ENCODE assay signal across 1 cellular context in the genomic region with DNA sequence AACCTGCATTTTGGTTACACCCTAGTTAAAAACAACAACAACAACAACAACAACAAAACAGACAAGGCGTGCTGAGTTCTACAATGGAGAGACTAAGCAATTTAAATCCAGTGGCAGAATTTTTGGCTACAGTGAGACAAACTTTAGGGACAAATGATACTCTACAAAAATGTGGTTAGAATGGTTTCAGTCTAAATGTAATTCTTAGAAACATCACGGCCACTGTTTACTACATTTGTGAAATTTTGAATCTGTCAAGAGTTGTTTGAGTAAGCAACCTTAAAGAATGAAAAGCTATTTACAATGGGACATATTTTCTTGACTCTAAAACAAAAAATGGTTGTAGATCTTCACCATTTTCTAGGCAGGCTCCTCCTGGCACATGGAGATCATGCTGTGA.
TF ChIP-seq lines count a peak whose summit lies in the region.

No MANE protein-coding gene starts in this region.

TF ChIP-seq in H1, 55 proteins besides CTCF, POLR2A, EP300 and RAD21:
- TF ChIP-seq FOSL1 (IDR thresholded peaks at IDR 0.05; ENCODE audit: insufficient read depth, low read depth, low read length) (no peak), SP2 (IDR thresholded peaks at IDR 0.05; ENCODE audit: low read length) (no peak), CBX5 (IDR thresholded peaks at IDR 0.05; ENCODE audit: low read depth, low read length) (no peak), TCF12 (IDR thresholded peaks at IDR 0.05; ENCODE audit: low read depth, low read length) (no peak), MAFK (IDR thresholded peaks at IDR 0.05; ENCODE audit: low read depth, low read length) (no peak), JUND (IDR thresholded peaks at IDR 0.05; ENCODE audit: low read length) (no peak), POU5F1 (IDR thresholded peaks at IDR 0.05; ENCODE audit: low read depth, low read length) (no peak), BRCA1 (IDR thresholded peaks at IDR 0.05; ENCODE audit: low read depth, low read length) (no peak), TAF1 (IDR thresholded peaks at IDR 0.05; ENCODE audit: low read depth, low read length) (no peak), PHF8 (conservative IDR thresholded peaks at IDR 0.05; ENCODE audit: low read depth, low read length) (no peak)
- TF ChIP-seq, protein P1, sequence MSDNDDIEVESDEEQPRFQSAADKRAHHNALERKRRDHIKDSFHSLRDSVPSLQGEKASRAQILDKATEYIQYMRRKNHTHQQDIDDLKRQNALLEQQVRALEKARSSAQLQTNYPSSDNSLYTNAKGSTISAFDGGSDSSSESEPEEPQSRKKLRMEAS (IDR thresholded peaks at IDR 0.05) = no peak
- TF ChIP-seq, protein P2, sequence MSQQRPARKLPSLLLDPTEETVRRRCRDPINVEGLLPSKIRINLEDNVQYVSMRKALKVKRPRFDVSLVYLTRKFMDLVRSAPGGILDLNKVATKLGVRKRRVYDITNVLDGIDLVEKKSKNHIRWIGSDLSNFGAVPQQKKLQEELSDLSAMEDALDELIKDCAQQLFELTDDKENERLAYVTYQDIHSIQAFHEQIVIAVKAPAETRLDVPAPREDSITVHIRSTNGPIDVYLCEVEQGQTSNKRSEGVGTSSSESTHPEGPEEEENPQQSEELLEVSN (IDR thresholded peaks at IDR 0.05) = no peak
- TF ChIP-seq, protein P3, sequence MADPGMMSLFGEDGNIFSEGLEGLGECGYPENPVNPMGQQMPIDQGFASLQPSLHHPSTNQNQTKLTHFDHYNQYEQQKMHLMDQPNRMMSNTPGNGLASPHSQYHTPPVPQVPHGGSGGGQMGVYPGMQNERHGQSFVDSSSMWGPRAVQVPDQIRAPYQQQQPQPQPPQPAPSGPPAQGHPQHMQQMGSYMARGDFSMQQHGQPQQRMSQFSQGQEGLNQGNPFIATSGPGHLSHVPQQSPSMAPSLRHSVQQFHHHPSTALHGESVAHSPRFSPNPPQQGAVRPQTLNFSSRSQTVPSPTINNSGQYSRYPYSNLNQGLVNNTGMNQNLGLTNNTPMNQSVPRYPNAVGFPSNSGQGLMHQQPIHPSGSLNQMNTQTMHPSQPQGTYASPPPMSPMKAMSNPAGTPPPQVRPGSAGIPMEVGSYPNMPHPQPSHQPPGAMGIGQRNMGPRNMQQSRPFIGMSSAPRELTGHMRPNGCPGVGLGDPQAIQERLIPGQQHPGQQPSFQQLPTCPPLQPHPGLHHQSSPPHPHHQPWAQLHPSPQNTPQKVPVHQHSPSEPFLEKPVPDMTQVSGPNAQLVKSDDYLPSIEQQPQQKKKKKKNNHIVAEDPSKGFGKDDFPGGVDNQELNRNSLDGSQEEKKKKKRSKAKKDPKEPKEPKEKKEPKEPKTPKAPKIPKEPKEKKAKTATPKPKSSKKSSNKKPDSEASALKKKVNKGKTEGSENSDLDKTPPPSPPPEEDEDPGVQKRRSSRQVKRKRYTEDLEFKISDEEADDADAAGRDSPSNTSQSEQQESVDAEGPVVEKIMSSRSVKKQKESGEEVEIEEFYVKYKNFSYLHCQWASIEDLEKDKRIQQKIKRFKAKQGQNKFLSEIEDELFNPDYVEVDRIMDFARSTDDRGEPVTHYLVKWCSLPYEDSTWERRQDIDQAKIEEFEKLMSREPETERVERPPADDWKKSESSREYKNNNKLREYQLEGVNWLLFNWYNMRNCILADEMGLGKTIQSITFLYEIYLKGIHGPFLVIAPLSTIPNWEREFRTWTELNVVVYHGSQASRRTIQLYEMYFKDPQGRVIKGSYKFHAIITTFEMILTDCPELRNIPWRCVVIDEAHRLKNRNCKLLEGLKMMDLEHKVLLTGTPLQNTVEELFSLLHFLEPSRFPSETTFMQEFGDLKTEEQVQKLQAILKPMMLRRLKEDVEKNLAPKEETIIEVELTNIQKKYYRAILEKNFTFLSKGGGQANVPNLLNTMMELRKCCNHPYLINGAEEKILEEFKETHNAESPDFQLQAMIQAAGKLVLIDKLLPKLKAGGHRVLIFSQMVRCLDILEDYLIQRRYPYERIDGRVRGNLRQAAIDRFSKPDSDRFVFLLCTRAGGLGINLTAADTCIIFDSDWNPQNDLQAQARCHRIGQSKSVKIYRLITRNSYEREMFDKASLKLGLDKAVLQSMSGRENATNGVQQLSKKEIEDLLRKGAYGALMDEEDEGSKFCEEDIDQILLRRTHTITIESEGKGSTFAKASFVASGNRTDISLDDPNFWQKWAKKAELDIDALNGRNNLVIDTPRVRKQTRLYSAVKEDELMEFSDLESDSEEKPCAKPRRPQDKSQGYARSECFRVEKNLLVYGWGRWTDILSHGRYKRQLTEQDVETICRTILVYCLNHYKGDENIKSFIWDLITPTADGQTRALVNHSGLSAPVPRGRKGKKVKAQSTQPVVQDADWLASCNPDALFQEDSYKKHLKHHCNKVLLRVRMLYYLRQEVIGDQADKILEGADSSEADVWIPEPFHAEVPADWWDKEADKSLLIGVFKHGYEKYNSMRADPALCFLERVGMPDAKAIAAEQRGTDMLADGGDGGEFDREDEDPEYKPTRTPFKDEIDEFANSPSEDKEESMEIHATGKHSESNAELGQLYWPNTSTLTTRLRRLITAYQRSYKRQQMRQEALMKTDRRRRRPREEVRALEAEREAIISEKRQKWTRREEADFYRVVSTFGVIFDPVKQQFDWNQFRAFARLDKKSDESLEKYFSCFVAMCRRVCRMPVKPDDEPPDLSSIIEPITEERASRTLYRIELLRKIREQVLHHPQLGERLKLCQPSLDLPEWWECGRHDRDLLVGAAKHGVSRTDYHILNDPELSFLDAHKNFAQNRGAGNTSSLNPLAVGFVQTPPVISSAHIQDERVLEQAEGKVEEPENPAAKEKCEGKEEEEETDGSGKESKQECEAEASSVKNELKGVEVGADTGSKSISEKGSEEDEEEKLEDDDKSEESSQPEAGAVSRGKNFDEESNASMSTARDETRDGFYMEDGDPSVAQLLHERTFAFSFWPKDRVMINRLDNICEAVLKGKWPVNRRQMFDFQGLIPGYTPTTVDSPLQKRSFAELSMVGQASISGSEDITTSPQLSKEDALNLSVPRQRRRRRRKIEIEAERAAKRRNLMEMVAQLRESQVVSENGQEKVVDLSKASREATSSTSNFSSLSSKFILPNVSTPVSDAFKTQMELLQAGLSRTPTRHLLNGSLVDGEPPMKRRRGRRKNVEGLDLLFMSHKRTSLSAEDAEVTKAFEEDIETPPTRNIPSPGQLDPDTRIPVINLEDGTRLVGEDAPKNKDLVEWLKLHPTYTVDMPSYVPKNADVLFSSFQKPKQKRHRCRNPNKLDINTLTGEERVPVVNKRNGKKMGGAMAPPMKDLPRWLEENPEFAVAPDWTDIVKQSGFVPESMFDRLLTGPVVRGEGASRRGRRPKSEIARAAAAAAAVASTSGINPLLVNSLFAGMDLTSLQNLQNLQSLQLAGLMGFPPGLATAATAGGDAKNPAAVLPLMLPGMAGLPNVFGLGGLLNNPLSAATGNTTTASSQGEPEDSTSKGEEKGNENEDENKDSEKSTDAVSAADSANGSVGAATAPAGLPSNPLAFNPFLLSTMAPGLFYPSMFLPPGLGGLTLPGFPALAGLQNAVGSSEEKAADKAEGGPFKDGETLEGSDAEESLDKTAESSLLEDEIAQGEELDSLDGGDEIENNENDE (IDR thresholded peaks at IDR 0.05; ENCODE audit: insufficient replicate concordance, low read length) = no peak
